In the genomic region with DNA sequence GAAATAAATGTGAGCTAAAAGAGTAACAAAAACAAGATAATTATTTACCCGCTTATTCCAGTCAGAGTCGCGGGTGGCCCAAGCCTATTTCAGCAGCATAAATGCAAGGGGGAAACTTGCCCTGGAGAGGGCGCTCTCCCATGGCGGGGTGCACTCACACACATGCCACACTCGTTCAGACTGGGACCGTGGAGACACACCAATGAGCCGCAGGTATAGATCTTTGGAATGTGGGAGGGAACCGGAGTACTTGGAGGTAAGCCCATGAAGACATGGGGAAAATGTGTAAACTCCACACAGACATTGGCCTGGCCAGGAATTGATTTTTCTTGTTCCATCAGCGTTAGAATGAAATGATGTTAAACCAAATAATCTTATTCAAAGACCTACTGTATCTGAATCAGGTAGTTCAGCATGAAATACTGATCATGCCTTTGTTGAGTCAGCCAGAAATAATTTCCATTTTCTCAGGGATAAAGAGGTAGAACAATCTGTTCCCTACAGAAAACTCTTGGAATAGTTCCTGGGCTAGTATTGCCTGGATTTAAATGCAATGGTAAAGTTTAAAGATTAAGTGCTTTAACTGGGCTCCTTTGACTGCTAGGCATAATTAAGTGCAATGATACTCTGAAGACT, we compare ENCODE assay signal across 16 cellular contexts.
DNase-seq lines count a peak whose midpoint lies in the region; ATAC-seq and TF ChIP-seq lines count a peak whose summit lies in the region.
"Had no signal": no experiment of that assay in that cellular context is flagged by ENCODE, and none has a peak within 500 bp of the region (broad histone marks: within the 10 kb centered on the region; RNA-seq: fewer than 3 reads in every experiment).

No MANE protein-coding gene starts in this region.

- H3K27ac ChIP-seq in OCI-LY7 (ENCODE audit: low read depth, low read length, poor library complexity, severe bottlenecking) (no peak overlapping the region), prostate gland (no peak overlapping the region)
- H3K27ac ChIP-seq: brain microvascular endothelial cell had no signal

- H3K4me1 Mint-ChIP-seq in nephron progenitor cell = no peaks in the 10 kb centered on the region

- H3K27ac Mint-ChIP-seq in nephron progenitor cell = no peak overlapping the region

- H3K9me2 ChIP-seq in OCI-LY7 (ENCODE audit: insufficient read depth, low read length) = no peaks in the 10 kb centered on the region

- intact Hi-C loops in OCI-LY7 (cut with micrococcal nuclease; ENCODE audit: unreplicated experiment) = no loop called here
- intact Hi-C loops in prostate gland (cut with DNase I) = no loop called here

- peak; percentile 11; the same call in 1 of the 2 replicates for TF ChIP-seq CTCF in GM12875 (IDR thresholded peaks at IDR 0.05; ENCODE audit: borderline replicate concordance, insufficient read depth, low read depth, low read length)
- TF ChIP-seq CTCF in OCI-LY7 (conservative IDR thresholded peaks at IDR 0.05; ENCODE audit: low read length) = peak; percentile 33; the same call in 1 of the 2 replicates
- peak; percentile 23 for TF ChIP-seq CTCF in epithelial cell of esophagus (IDR thresholded peaks at IDR 0.05; ENCODE audit: insufficient read depth, low read depth, low read length, missing control alignments)
- TF ChIP-seq CTCF in nephron progenitor cell (IDR thresholded peaks at IDR 0.05) = peak; percentile 14
- TF ChIP-seq CTCF in prostate gland (IDR thresholded peaks at IDR 0.05) = no peak

- no peaks in the 10 kb centered on the region for H3K9me3 ChIP-seq in OCI-LY7 (ENCODE audit: low read length)
- H3K9me3 ChIP-seq in prostate gland = no peaks in the 10 kb centered on the region
- H3K9me3 ChIP-seq: BE2C had no signal

- no peaks in the 10 kb centered on the region for H4K20me1 ChIP-seq in OCI-LY7 (ENCODE audit: insufficient read depth, low read length)

- BruUV-seq in OCI-LY7 (replicated peaks; lab: Mats Ljungman, UMichigan) = no TSS peak

- no peak overlapping the region for H3K4me2 ChIP-seq in OCI-LY7 (ENCODE audit: low read length)

- no peak overlapping the region for H2AFZ ChIP-seq in OCI-LY7 (ENCODE audit: low read length)

- DNase-seq in OCI-LY7 (ENCODE audit: low spot score) (no peak), epithelial cell of esophagus (ENCODE audit: low read depth) (peak; percentile 29), nephron progenitor cell (no peak), nucleus accumbens (lab: John Stamatoyannopoulos, UW) (no peak), cerebellar nuclear complex (lab: John Stamatoyannopoulos, UW) (no peak), prostate gland (ENCODE audit: low spot score) (no peak)
- DNase-seq: activated naive CD4-positive, alpha-beta T cell treated with anti-CD3 and anti-CD28 coated beads, Interleukin-2, amount 50 U/mL, for 16 hours; BE2C; brain microvascular endothelial cell; NCI-H2029; NCI-H774; stimulated activated CD4-positive, alpha-beta T cell treated with anti-CD3 and anti-CD28 coated beads, Interleukin-2, amount 100 ng/mL, for 48 hours; T-helper 1 cell had no signal

- TF ChIP-seq POLR2A in prostate gland (IDR thresholded peaks at IDR 0.05) = no peak

- no peaks in the 10 kb centered on the region for H3K9me3 Mint-ChIP-seq in nephron progenitor cell

- POLR2A ChIA-PET in OCI-LY7 (lab: Charles Lee) = interaction anchor here (0.6 kb wide), 1 partner anchor 97 kb away, joined by 3 read pairs; no protein-coding TSS in a partner anchor

- no peak overlapping the region for H3K4me3 Mint-ChIP-seq in nephron progenitor cell

- H3K4me1 ChIP-seq in OCI-LY7 (ENCODE audit: insufficient read depth, low read length, poor library complexity, severe bottlenecking) = no peaks in the 10 kb centered on the region
- H3K4me1 ChIP-seq in prostate gland (replicated peaks) = no peaks in the 10 kb centered on the region
- H3K4me1 ChIP-seq: BE2C had no signal

- H3K27me3 ChIP-seq in prostate gland (replicated peaks; ENCODE audit: insufficient read depth) = no peaks in the 10 kb centered on the region
- H3K27me3 ChIP-seq: brain microvascular endothelial cell had no signal

- 39% methylated on average over 10 of the region's 10 CpGs for WGBS in prostate gland

- H3K36me3 Mint-ChIP-seq in nephron progenitor cell (ENCODE audit: low read depth) = no peaks in the 10 kb centered on the region

- H3K36me3 ChIP-seq in OCI-LY7 (ENCODE audit: insufficient read depth, low read length) (no peaks in the 10 kb centered on the region), prostate gland (no peaks in the 10 kb centered on the region)
- H3K36me3 ChIP-seq: BE2C, brain microvascular endothelial cell had no signal

- CTCF ChIA-PET in OCI-LY7 (lab: Charles Lee; ENCODE audit: unreplicated experiment) = no interaction called here

- no peak for ATAC-seq in HG02610 (IDR thresholded peaks at IDR 0.05; ENCODE audit: unreplicated experiment)
- ATAC-seq: sciatic nerve had no signal

- no peaks in the 10 kb centered on the region for H3K79me2 ChIP-seq in OCI-LY7 (ENCODE audit: insufficient read depth, low read depth, low read length)

- peaks cover 20% of the 10 kb centered on the region for H3K27me3 Mint-ChIP-seq in nephron progenitor cell (ENCODE audit: low read depth, poor library complexity)

- no peak overlapping the region for H3K4me3 ChIP-seq in GM12875 (ENCODE audit: low read depth, low read length)
- no peak overlapping the region for H3K4me3 ChIP-seq in OCI-LY7 (ENCODE audit: low read depth, low read length, poor library complexity, severe bottlenecking)
- H3K4me3 ChIP-seq in epithelial cell of esophagus (ENCODE audit: low read length) = no peak overlapping the region
- H3K4me3 ChIP-seq in prostate gland = no peak overlapping the region

Comparison
In these comparisons a context has a peak if more than half of its experiments do, and no peak if none do; other contexts are left out.
1. CTCF ChIP-seq: peak in GM12875 (single experiment), OCI-LY7 (single experiment), epithelial cell of esophagus (single experiment) and nephron progenitor cell (single experiment); none in prostate gland (0 of 4).